In the genomic region with DNA sequence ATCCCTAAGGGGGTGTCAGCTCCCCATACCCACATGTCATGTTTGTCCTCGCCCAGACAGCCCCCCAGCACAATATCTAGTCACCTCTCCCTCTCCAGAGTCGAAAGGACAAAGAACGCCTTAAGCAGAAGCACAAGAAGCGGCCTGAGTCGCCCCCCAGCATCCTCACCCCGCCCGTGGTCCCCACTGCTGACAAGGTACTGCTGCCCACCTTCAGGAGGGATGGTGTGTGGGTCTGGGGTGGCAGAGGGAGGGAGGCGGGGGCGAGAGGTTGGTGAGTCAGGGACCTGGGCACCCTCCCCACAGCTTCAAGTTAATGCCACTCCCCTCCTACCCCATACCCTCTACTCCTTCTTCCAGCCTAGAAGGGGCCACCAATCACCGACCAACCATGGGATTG, we compare ENCODE assay signal across 13 cellular contexts. TPM values are rescaled to one million over a fixed set of nuclear protein-coding genes. Genes with fewer than 3 reads are reported as not detected.
A peak's percentile ranks its signal among the peaks of the same experiment; 100 is the strongest.
DNase-seq lines count a peak whose midpoint lies in the region; ATAC-seq, FAIRE-seq and TF ChIP-seq lines count a peak whose summit lies in the region.
"Had no signal": no experiment of that assay in that cellular context is flagged by ENCODE, and none has a peak within 500 bp of the region (broad histone marks: within the 10 kb centered on the region; RNA-seq: fewer than 3 reads in every experiment).

No MANE protein-coding gene starts in this region.

- FAIRE-seq in K562 (lab: Jason Lieb, UNC), result no peak

- intact Hi-C loops in heart left ventricle (cut with DNase I), result no loop called here
- intact Hi-C loops in IMR-90 (cut with micrococcal nuclease), result no loop called here
- intact Hi-C loops in K562 (cut with micrococcal nuclease), result no loop called here

- H3K36me3 ChIP-seq in right atrium auricular region (peaks cover 79% of the 10 kb centered on the region), heart left ventricle (peaks cover 0 to 100% (median 91%) of the 10 kb centered on the region in 9 donors), IMR-90 (ENCODE audit: control insufficient read depth, insufficient read depth, low read length) (peaks cover 71% of the 10 kb centered on the region), K562 (ENCODE audit: control insufficient read depth, insufficient read depth, low read length) (peaks cover 83% of the 10 kb centered on the region; the same call in 2 of the 3 replicates), skeletal muscle tissue (ENCODE audit: control insufficient read depth in 3 of 3, insufficient read depth in 3 of 3, low read length in 3 of 3) (peaks cover 70 to 71% (median 71%) of the 10 kb centered on the region in 3 donors)

- H2AK5ac ChIP-seq in IMR-90 (ENCODE audit: low read depth, low read length), result no peak overlapping the region

- CTCF ChIA-PET in IMR-90 (lab: Yijun Ruan, JAX), result no interaction called here
- CTCF ChIA-PET in K562 (lab: Yijun Ruan, JAX; ENCODE audit: low intra/inter-chr PET ratio), result no interaction called here

- TF ChIP-seq POLR2A in heart left ventricle (IDR thresholded peaks at IDR 0.05) (no peak), IMR-90 (IDR thresholded peaks at IDR 0.05; ENCODE audit: low read depth, low read length) (no peak), K562 (conservative IDR thresholded peaks at IDR 0.05) (no peak)

- dilution Hi-C loops in IMR-90 (cut with HindIII; ENCODE audit: low sequenced_read_pairs, unreplicated experiment), result no loop called here

- no peak overlapping the region for H3K4me2 ChIP-seq in IMR-90 (ENCODE audit: low read depth, low read length)
- H3K4me2 ChIP-seq in K562 (ENCODE audit: insufficient read depth, low read length), result no peak overlapping the region

- H2BK20ac ChIP-seq in IMR-90 (ENCODE audit: low read depth, low read length), result no peak overlapping the region

- no peak for TF ChIP-seq RAD21 in IMR-90 (IDR thresholded peaks at IDR 0.05; ENCODE audit: low read length)
- no peak for TF ChIP-seq RAD21 in K562 (CRISPR knock-in tag; conservative IDR thresholded peaks at IDR 0.05 in 1 of 2, IDR thresholded peaks at IDR 0.05 in 1 of 2)

- no peak overlapping the region for H2AK9ac ChIP-seq in IMR-90 (replicated peaks; ENCODE audit: low read depth, low read length, poor library complexity)

- H3K9me1 ChIP-seq in IMR-90 (ENCODE audit: insufficient read depth, low read length) (no peaks in the 10 kb centered on the region), K562 (ENCODE audit: control insufficient read depth, insufficient read depth, low read length) (peaks cover 4% of the 10 kb centered on the region)

- H2BK5ac ChIP-seq in IMR-90 (ENCODE audit: low read depth, low read length, poor library complexity, severe bottlenecking), result no peak overlapping the region

- H2AFZ ChIP-seq in IMR-90 (replicated peaks; ENCODE audit: low read length, poor library complexity) (peak overlapping the region; percentile 15), K562 (ENCODE audit: low read depth, low read length) (no peak overlapping the region)
- H2AFZ ChIP-seq: GM23338 had no signal

- H3K9ac ChIP-seq in IMR-90 (ENCODE audit: low read depth, low read length) (no peak overlapping the region), K562 (ENCODE audit: insufficient read depth in 1 of 2, low read depth in 2 of 2, low read length in 2 of 2) (peak overlapping the region in 1 of 2 experiments; percentile 83; a peak in 2 of 4 replicates), skeletal muscle tissue (ENCODE audit: low read depth in 1 of 3, low read length in 3 of 3) (peak overlapping the region in 1 of 3 donors; percentile 33)

- no peak overlapping the region for H2BK120ac ChIP-seq in IMR-90 (ENCODE audit: low read depth, low read length)

- H3K9me3 ChIP-seq in right atrium auricular region, result no peaks in the 10 kb centered on the region
- no peaks in the 10 kb centered on the region for H3K9me3 ChIP-seq in heart left ventricle
- no peaks in the 10 kb centered on the region for H3K9me3 ChIP-seq in IMR-90 (ENCODE audit: control insufficient read depth, insufficient read depth, low read length)
- no peaks in the 10 kb centered on the region for H3K9me3 ChIP-seq in K562 (replicated peaks; ENCODE audit: control insufficient read depth, insufficient read depth, low read depth, low read length)
- H3K9me3 ChIP-seq in skeletal muscle tissue (ENCODE audit: control insufficient read depth in 3 of 3, low read length in 3 of 3), result no peaks in the 10 kb centered on the region
- H3K9me3 ChIP-seq: SJCRH30 had no signal

- no peak overlapping the region for H3K23ac ChIP-seq in IMR-90 (ENCODE audit: low read depth, low read length)

- no peak overlapping the region for H4K8ac ChIP-seq in IMR-90 (ENCODE audit: low read depth in 2 of 2, low read length in 2 of 2)

- H3K4ac ChIP-seq in IMR-90 (ENCODE audit: low read depth, low read length), result no peak overlapping the region

- H3K79me1 ChIP-seq in IMR-90 (ENCODE audit: low read depth in 1 of 2, low read length in 2 of 2), result peaks cover 7 to 26% of the 10 kb centered on the region in 2 experiments; a peak in 3 of 4 replicates

- DNase-seq in right atrium auricular region (ENCODE audit: low spot score) (no peak), heart left ventricle (no peak), IMR-90 (no peak), K562 (ENCODE audit: extremely low read depth in 1 of 4, low spot score in 3 of 4) (no peak), NCI-H1417 (lab: John Stamatoyannopoulos, UW) (no peak)
- DNase-seq: DMS 273 treated with DMSO at 0.1 percent for 48 hours, NCI-H2029 treated with DMSO at 0.1 percent for 48 hours, NCI-H524, SJCRH30 had no signal

- peaks cover 12% of the 10 kb centered on the region; the same call in 1 of the 2 replicates for H4K20me1 ChIP-seq in IMR-90 (ENCODE audit: insufficient read depth, low read length)
- peaks cover 8% of the 10 kb centered on the region; the same call in 1 of the 2 replicates for H4K20me1 ChIP-seq in K562 (replicated peaks; ENCODE audit: control insufficient read depth, insufficient read depth, low read length)

- no peak overlapping the region for H4K91ac ChIP-seq in IMR-90 (ENCODE audit: insufficient read depth, low read depth, low read length)

- H3K4me3 ChIP-seq in right atrium auricular region, result no peak overlapping the region
- H3K4me3 ChIP-seq in heart left ventricle, result no peak overlapping the region
- H3K4me3 ChIP-seq in IMR-90 (ENCODE audit: insufficient read depth, low read depth, low read length), result no peak overlapping the region
- no peak overlapping the region for H3K4me3 ChIP-seq in K562
- H3K4me3 ChIP-seq in skeletal muscle tissue (ENCODE audit: low read length in 3 of 3), result no peak overlapping the region
- H3K4me3 ChIP-seq: GM23338, SJCRH30 had no signal

- no peak overlapping the region for H3K18ac ChIP-seq in IMR-90 (ENCODE audit: low read depth, low read length)

- no peak overlapping the region for H3K56ac ChIP-seq in IMR-90 (ENCODE audit: extremely low read depth, insufficient read depth, low read length)

- H3K14ac ChIP-seq in IMR-90 (replicated peaks; ENCODE audit: low read depth, low read length), result no peak overlapping the region

- H3K4me1 ChIP-seq in right atrium auricular region (peaks cover 0 to 41% of the 10 kb centered on the region in 2 donors), heart left ventricle (peaks cover 0 to 42% (median 13%) of the 10 kb centered on the region in 12 donors), IMR-90 (ENCODE audit: control insufficient read depth, insufficient read depth, low read length) (no peaks in the 10 kb centered on the region), K562 (replicated peaks in 1 of 2; ENCODE audit: control insufficient read depth in 2 of 2, insufficient read depth in 2 of 2, low read length in 2 of 2) (peaks cover 26 to 51% of the 10 kb centered on the region in 2 experiments), skeletal muscle tissue (ENCODE audit: control insufficient read depth in 3 of 3, insufficient read depth in 3 of 3, low read length in 3 of 3) (peaks cover 33 to 55% (median 45%) of the 10 kb centered on the region in 3 donors)

- TF ChIP-seq EP300 in K562 (IDR thresholded peaks at IDR 0.05; ENCODE audit: low read length), result no peak

- H3K27me3 ChIP-seq in right atrium auricular region (no peaks in the 10 kb centered on the region), heart left ventricle (no peaks in the 10 kb centered on the region), IMR-90 (ENCODE audit: control insufficient read depth, insufficient read depth, low read length) (no peaks in the 10 kb centered on the region), K562 (ENCODE audit: control insufficient read depth in 2 of 2, insufficient read depth in 2 of 2, low read length in 2 of 2) (no peaks in the 10 kb centered on the region), skeletal muscle tissue (ENCODE audit: control insufficient read depth in 3 of 3, insufficient read depth in 3 of 3, low read length in 3 of 3) (no peaks in the 10 kb centered on the region)
- H3K27me3 ChIP-seq: SJCRH30 had no signal

- H3K27ac ChIP-seq in right atrium auricular region (peak overlapping the region; percentile 53 to 86), heart left ventricle (peak overlapping the region in 2 of 12 donors; percentile 55 to 64), IMR-90 (ENCODE audit: insufficient read depth, low read length) (no peak overlapping the region), K562 (ENCODE audit: extremely low read depth, low read depth, low read length) (no peak overlapping the region), skeletal muscle tissue (ENCODE audit: low read depth, low read length) (peak overlapping the region; percentile 38)
- H3K27ac ChIP-seq: SJCRH30 had no signal

- H4K5ac ChIP-seq in IMR-90 (ENCODE audit: low read depth, low read length), result no peak overlapping the region

- no peak overlapping the region for H2BK15ac ChIP-seq in IMR-90 (ENCODE audit: low read depth, low read length)

- in situ Hi-C loops in IMR-90 (cut with MboI; ENCODE audit: low sequenced_read_pairs), result no loop called here
- in situ Hi-C loops in K562 (cut with MboI), result no loop called here

- H3K79me2 ChIP-seq in K562 (ENCODE audit: control insufficient read depth, insufficient read depth, low read length), result peaks cover 5% of the 10 kb centered on the region; the same call in 1 of the 3 replicates

- ATAC-seq in heart left ventricle (no peak), IMR-90 (ENCODE audit: low read depth) (no peak), K562 (no peak), GM18868 (IDR thresholded peaks at IDR 0.05; ENCODE audit: unreplicated experiment) (no peak)

- TF ChIP-seq CTCF in right atrium auricular region (IDR thresholded peaks at IDR 0.05), result no peak
- TF ChIP-seq CTCF in heart left ventricle (IDR thresholded peaks at IDR 0.05), result no peak
- no peak for TF ChIP-seq CTCF in IMR-90 (conservative IDR thresholded peaks at IDR 0.05; ENCODE audit: low read depth, low read length)
- no peak for TF ChIP-seq CTCF in K562 (IDR thresholded peaks at IDR 0.05 in 2 of 3, conservative IDR thresholded peaks at IDR 0.05 in 1 of 3; ENCODE audit: insufficient read depth in 2 of 3, low read depth in 1 of 3, low read length in 3 of 3)

- no TSS peak for BruUV-seq in IMR-90 (replicated peaks; lab: Mats Ljungman, UMichigan)
- BruUV-seq in K562 (replicated peaks; lab: Mats Ljungman, UMichigan), result no TSS peak

- WGBS in heart left ventricle, 4 donors, result 88 to 93% (median 90%) methylated on average over 10 of the region's 10 CpGs
- WGBS in IMR-90 (ENCODE audit: extremely low coverage in 2 of 2, insufficient read length in 1 of 2), 2 experiments, result no CpG with 5 or more reads among the region's 10 CpGs
- WGBS in K562 (ENCODE audit: insufficient coverage, low coverage, missing lambda C conversion rate), result 89% methylated on average over 4 of the region's 10 CpGs

- POLR2A ChIA-PET in IMR-90 (lab: Charles Lee; ENCODE audit: unreplicated experiment), result no interaction called here
- POLR2A ChIA-PET in K562 (lab: Yijun Ruan, JAX), result interaction anchor here (1.0 to 2.6 kb wide), 2 partner anchors 11 to 16 kb away, joined by 3 to 15 read pairs; no protein-coding TSS in a partner anchor

RNA-seq across cellular contexts. Expression of a gene that starts 7.5 kb away (rescaled TPM):
- total RNA-seq in right atrium auricular region (10 to 100 TPM; 38.6 to 71.6 TPM), heart left ventricle (10 to 100 TPM; 43.6 to 91.3 (median 68.3) TPM), IMR-90 (2012; rRNA removed) (7.2 and 7.5 TPM in 2 replicates), K562 (2014; rRNA removed) (31.4 and 34.9 TPM in 2 replicates), K562 (2014; rRNA removed; fragmentation: Illumina TruSeq; extraction: Trizol) (17.4 and 18.4 TPM in 2 replicates), K562 (2015; rRNA removed; fragmentation: Illumina TruSeq; extraction: Trizol) (22.7 and 23.6 TPM in 2 replicates), K562 (2021) (61.3 and 71.7 TPM in 2 replicates), skeletal muscle tissue (16.2 TPM)
- polyA plus RNA-seq in heart left ventricle (10 to 100 TPM; 35.2 to 71.1 TPM), IMR-90 (2012; rRNA removed) (21.2 and 22.7 TPM in 2 replicates), K562 (2011; rRNA removed) (30.0 and 30.6 TPM in 2 replicates), K562 (2014; fragmentation: Illumina TruSeq; extraction: Trizol) (30.2 and 33.4 TPM in 2 replicates), K562 (2014; fragmentation: Nextera tagmentation; extraction: Ambion mirVana) (1 to 10 TPM; 3.1 to 3.4 TPM), K562 (2014; rRNA removed) (47.8 and 55.0 TPM in 2 replicates)
- polyA plus RNA-seq in IMR-90 (2012; cell fraction: cytosol; rRNA removed), result 6.7 and 12.1 TPM in 2 replicates
- polyA plus RNA-seq in IMR-90 (2012; cell fraction: nucleus; rRNA removed; ENCODE audit: low replicate concordance), result 94.6 and 103 TPM in 2 replicates
- total RNA-seq in K562 (2011; cell fraction: chromatin; rRNA removed; ENCODE audit: low replicate concordance), result 330 and 658 TPM in 2 replicates
- total RNA-seq in K562 (2011; cell fraction: nucleolus; rRNA removed), result 248 and 270 TPM in 2 replicates
- 297 and 366 TPM in 2 replicates for total RNA-seq in K562 (2011; cell fraction: nucleoplasm; rRNA removed)
- polyA plus RNA-seq in K562 (2011; cell fraction: cytosol; rRNA removed), result 11.8 and 25.6 TPM in 2 replicates
- polyA plus RNA-seq in K562 (2011; cell fraction: nucleus; rRNA removed), result 127 and 214 TPM in 2 replicates
- polyA plus RNA-seq in K562 (2012), result 36.2 and 46.8 TPM in 2 replicates
- polyA minus RNA-seq in K562 (2011; rRNA and poly(A)+ RNA removed), result 20.1 and 32.9 TPM in 2 replicates
- 13.9 and 19.0 TPM in 2 replicates for polyA minus RNA-seq in K562 (2011; cell fraction: cytosol; rRNA and poly(A)+ RNA removed)
- 52.0 and 68.0 TPM in 2 replicates for polyA minus RNA-seq in K562 (2011; cell fraction: nucleus; rRNA and poly(A)+ RNA removed)

RNA-seq across cellular contexts. Expression of a gene that starts 17.5 kb away (rescaled TPM):
- total RNA-seq in right atrium auricular region (10 to 100 TPM; 17.2 to 20.0 TPM), heart left ventricle (10 to 100 TPM; 21.2 to 80.3 (median 65.4) TPM), IMR-90 (2012; rRNA removed) (1.3 and 1.4 TPM in 2 replicates), K562 (2014; rRNA removed) (21.7 and 29.6 TPM in 2 replicates), K562 (2014; rRNA removed; fragmentation: Illumina TruSeq; extraction: Trizol) (7.2 and 11.7 TPM in 2 replicates), K562 (2015; rRNA removed; fragmentation: Illumina TruSeq; extraction: Trizol) (15.6 and 15.7 TPM in 2 replicates), K562 (2021) (60.7 and 78.7 TPM in 2 replicates), skeletal muscle tissue (3.1 TPM)
- polyA plus RNA-seq in heart left ventricle (10 to 100 TPM; 61.4 to 65.1 TPM), IMR-90 (2012; rRNA removed) (14.1 and 20.3 TPM in 2 replicates), K562 (2011; rRNA removed) (13.0 and 20.5 TPM in 2 replicates), K562 (2014; fragmentation: Illumina TruSeq; extraction: Trizol) (15.0 and 29.4 TPM in 2 replicates), K562 (2014; fragmentation: Nextera tagmentation; extraction: Ambion mirVana) (10 to 100 TPM in 1 of 2 experiments, 1 to 10 TPM in 1; 5.0 to 10.7 TPM), K562 (2014; rRNA removed) (38.9 and 57.5 TPM in 2 replicates)
- polyA plus RNA-seq in IMR-90 (2012; cell fraction: cytosol; rRNA removed), result 5.4 and 10.6 TPM in 2 replicates
- polyA plus RNA-seq in IMR-90 (2012; cell fraction: nucleus; rRNA removed; ENCODE audit: low replicate concordance), result 2.6 and 4.6 TPM in 2 replicates
- 5.3 and 11.2 TPM in 2 replicates for total RNA-seq in K562 (2011; cell fraction: chromatin; rRNA removed; ENCODE audit: low replicate concordance)
- total RNA-seq in K562 (2011; cell fraction: nucleolus; rRNA removed), result 8.9 and 9.2 TPM in 2 replicates
- 10.9 and 12.7 TPM in 2 replicates for total RNA-seq in K562 (2011; cell fraction: nucleoplasm; rRNA removed)
- polyA plus RNA-seq in K562 (2011; cell fraction: cytosol; rRNA removed), result 7.8 and 30.3 TPM in 2 replicates
- 6.0 and 11.9 TPM in 2 replicates for polyA plus RNA-seq in K562 (2011; cell fraction: nucleus; rRNA removed)
- polyA plus RNA-seq in K562 (2012), result 25.2 and 31.6 TPM in 2 replicates
- 2.4 and 3.5 TPM in 2 replicates for polyA minus RNA-seq in K562 (2011; rRNA and poly(A)+ RNA removed)
- 4.8 and 12.4 TPM in 2 replicates for polyA minus RNA-seq in K562 (2011; cell fraction: cytosol; rRNA and poly(A)+ RNA removed)
- polyA minus RNA-seq in K562 (2011; cell fraction: nucleus; rRNA and poly(A)+ RNA removed), result 2.6 and 3.9 TPM in 2 replicates

RNA-seq across cellular contexts. Expression of a gene that starts 35.5 kb away (rescaled TPM):
- total RNA-seq in right atrium auricular region, result 10 to 100 TPM in 1 of 2 donors, 1 to 10 TPM in 1; 5.9 to 12.1 TPM
- 10 to 100 TPM in 7 of 9 donors, 1 to 10 TPM in 2; 3.8 to 26.3 (median 21.9) TPM for total RNA-seq in heart left ventricle
- 10 to 100 TPM; 16.5 to 33.6 TPM for polyA plus RNA-seq in heart left ventricle
- 1.1 and 1.4 TPM in 2 replicates for total RNA-seq in IMR-90 (2012; rRNA removed)
- polyA plus RNA-seq in IMR-90 (2012; rRNA removed), result 18.2 and 27.8 TPM in 2 replicates
- polyA plus RNA-seq in IMR-90 (2012; cell fraction: cytosol; rRNA removed), result 17.3 and 39.2 TPM in 2 replicates
- polyA plus RNA-seq in IMR-90 (2012; cell fraction: nucleus; rRNA removed; ENCODE audit: low replicate concordance), result 30.3 and 77.5 TPM in 2 replicates
- total RNA-seq in K562 (2011; cell fraction: chromatin; rRNA removed; ENCODE audit: low replicate concordance), result 12.2 and 22.3 TPM in 2 replicates
- 14.2 and 14.7 TPM in 2 replicates for total RNA-seq in K562 (2011; cell fraction: nucleolus; rRNA removed)
- 12.9 and 19.9 TPM in 2 replicates for total RNA-seq in K562 (2011; cell fraction: nucleoplasm; rRNA removed)
- 6.6 and 8.3 TPM in 2 replicates for total RNA-seq in K562 (2014; rRNA removed)
- 3.0 and 3.7 TPM in 2 replicates for total RNA-seq in K562 (2014; rRNA removed; fragmentation: Illumina TruSeq; extraction: Trizol)
- total RNA-seq in K562 (2015; rRNA removed; fragmentation: Illumina TruSeq; extraction: Trizol), result 4.0 and 5.1 TPM in 2 replicates
- 33.4 and 33.7 TPM in 2 replicates for total RNA-seq in K562 (2021)
- polyA plus RNA-seq in K562 (2011; rRNA removed), result 5.9 and 7.0 TPM in 2 replicates
- 7.1 and 19.3 TPM in 2 replicates for polyA plus RNA-seq in K562 (2011; cell fraction: cytosol; rRNA removed)
- 12.9 and 33.2 TPM in 2 replicates for polyA plus RNA-seq in K562 (2011; cell fraction: nucleus; rRNA removed)
- polyA plus RNA-seq in K562 (2012), result 22.2 and 28.1 TPM in 2 replicates
- polyA plus RNA-seq in K562 (2014; fragmentation: Illumina TruSeq; extraction: Trizol), result 14.0 and 17.8 TPM in 2 replicates
- polyA plus RNA-seq in K562 (2014; fragmentation: Nextera tagmentation; extraction: Ambion mirVana), result 1 to 10 TPM; 1.3 to 1.4 TPM
- polyA plus RNA-seq in K562 (2014; rRNA removed), result 17.1 and 20.3 TPM in 2 replicates
- 4.2 and 5.7 TPM in 2 replicates for polyA minus RNA-seq in K562 (2011; rRNA and poly(A)+ RNA removed)
- 12.4 and 18.0 TPM in 2 replicates for polyA minus RNA-seq in K562 (2011; cell fraction: cytosol; rRNA and poly(A)+ RNA removed)
- 3.0 and 5.5 TPM in 2 replicates for polyA minus RNA-seq in K562 (2011; cell fraction: nucleus; rRNA and poly(A)+ RNA removed)
- total RNA-seq in skeletal muscle tissue, result 3.1 TPM
- total RNA-seq: B cell had no signal

RNA-seq across cellular contexts. Expression of a gene that starts 37.8 kb away (rescaled TPM):
- total RNA-seq in right atrium auricular region, result 1 to 10 TPM in 1 of 2 donors, under 1 TPM in 1; 0.70 to 3.1 TPM
- 1 to 10 TPM in 4 of 9 donors, under 1 TPM in 5; 0.25 to 1.6 (median 0.94) TPM for total RNA-seq in heart left ventricle
- 1 to 10 TPM in 1 of 2 donors, under 1 TPM in 1; 0.88 to 3.1 TPM for polyA plus RNA-seq in heart left ventricle
- 0.28 and 0.36 TPM in 2 replicates for total RNA-seq in IMR-90 (2012; rRNA removed)
- polyA plus RNA-seq in IMR-90 (2012; rRNA removed), result 0.80 and 0.82 TPM in 2 replicates
- polyA plus RNA-seq in IMR-90 (2012; cell fraction: cytosol; rRNA removed), result 0.77 and 0.79 TPM in 2 replicates
- 0.49 and 0.57 TPM in 2 replicates for polyA plus RNA-seq in IMR-90 (2012; cell fraction: nucleus; rRNA removed; ENCODE audit: low replicate concordance)
- total RNA-seq in K562 (2011; cell fraction: chromatin; rRNA removed; ENCODE audit: low replicate concordance), result 1.5 and 3.4 TPM in 2 replicates
- 3.6 and 4.3 TPM in 2 replicates for total RNA-seq in K562 (2011; cell fraction: nucleolus; rRNA removed)
- total RNA-seq in K562 (2011; cell fraction: nucleoplasm; rRNA removed), result 2.3 and 3.1 TPM in 2 replicates
- total RNA-seq in K562 (2014; rRNA removed), result 5.9 and 7.3 TPM in 2 replicates
- total RNA-seq in K562 (2014; rRNA removed; fragmentation: Illumina TruSeq; extraction: Trizol), result 4.3 and 4.6 TPM in 2 replicates
- total RNA-seq in K562 (2015; rRNA removed; fragmentation: Illumina TruSeq; extraction: Trizol), result 3.7 and 3.8 TPM in 2 replicates
- total RNA-seq in K562 (2021), result 9.4 and 10.6 TPM in 2 replicates
- polyA plus RNA-seq in K562 (2011; rRNA removed), result 1.3 and 3.0 TPM in 2 replicates
- polyA plus RNA-seq in K562 (2011; cell fraction: cytosol; rRNA removed), result 1.4 and 5.8 TPM in 2 replicates
- 1.4 and 3.2 TPM in 2 replicates for polyA plus RNA-seq in K562 (2011; cell fraction: nucleus; rRNA removed)
- polyA plus RNA-seq in K562 (2012), result 2.6 and 6.0 TPM in 2 replicates
- 4.3 and 4.7 TPM in 2 replicates for polyA plus RNA-seq in K562 (2014; fragmentation: Illumina TruSeq; extraction: Trizol)
- under 1 TPM; 0.41 to 0.62 TPM for polyA plus RNA-seq in K562 (2014; fragmentation: Nextera tagmentation; extraction: Ambion mirVana)
- 5.0 and 5.2 TPM in 2 replicates for polyA plus RNA-seq in K562 (2014; rRNA removed)
- 2.1 and 3.9 TPM in 2 replicates for polyA minus RNA-seq in K562 (2011; rRNA and poly(A)+ RNA removed)
- 2.0 and 4.8 TPM in 2 replicates for polyA minus RNA-seq in K562 (2011; cell fraction: cytosol; rRNA and poly(A)+ RNA removed)
- polyA minus RNA-seq in K562 (2011; cell fraction: nucleus; rRNA and poly(A)+ RNA removed), result 1.8 and 2.3 TPM in 2 replicates
- 0.52 TPM for total RNA-seq in skeletal muscle tissue

RNA-seq across cellular contexts. Expression of a gene that starts 39.9 kb away (rescaled TPM):
- total RNA-seq in right atrium auricular region, result 100 to 1,000 TPM; 185 to 200 TPM
- total RNA-seq in heart left ventricle, result 100 to 1,000 TPM; 145 to 305 (median 194) TPM
- polyA plus RNA-seq in heart left ventricle, result 100 to 1,000 TPM; 298 to 304 TPM
- total RNA-seq in IMR-90 (2012; rRNA removed), result 510 and 828 TPM in 2 replicates
- 480 and 525 TPM in 2 replicates for polyA plus RNA-seq in IMR-90 (2012; rRNA removed)
- polyA plus RNA-seq in IMR-90 (2012; cell fraction: cytosol; rRNA removed), result 600 and 763 TPM in 2 replicates
- 201 and 228 TPM in 2 replicates for polyA plus RNA-seq in IMR-90 (2012; cell fraction: nucleus; rRNA removed; ENCODE audit: low replicate concordance)
- total RNA-seq in K562 (2011; cell fraction: chromatin; rRNA removed; ENCODE audit: low replicate concordance), result 28.6 and 81.3 TPM in 2 replicates
- total RNA-seq in K562 (2011; cell fraction: nucleolus; rRNA removed), result 130 and 156 TPM in 2 replicates
- 96.8 and 111 TPM in 2 replicates for total RNA-seq in K562 (2011; cell fraction: nucleoplasm; rRNA removed)
- 509 and 525 TPM in 2 replicates for total RNA-seq in K562 (2014; rRNA removed)
- 498 and 574 TPM in 2 replicates for total RNA-seq in K562 (2014; rRNA removed; fragmentation: Illumina TruSeq; extraction: Trizol)
- 469 and 476 TPM in 2 replicates for total RNA-seq in K562 (2015; rRNA removed; fragmentation: Illumina TruSeq; extraction: Trizol)
- 460 and 522 TPM in 2 replicates for total RNA-seq in K562 (2021)
- 331 and 538 TPM in 2 replicates for polyA plus RNA-seq in K562 (2011; rRNA removed)
- polyA plus RNA-seq in K562 (2011; cell fraction: cytosol; rRNA removed), result 662 and 1,258 TPM in 2 replicates
- 149 and 186 TPM in 2 replicates for polyA plus RNA-seq in K562 (2011; cell fraction: nucleus; rRNA removed)
- polyA plus RNA-seq in K562 (2012), result 361 and 450 TPM in 2 replicates
- 538 and 584 TPM in 2 replicates for polyA plus RNA-seq in K562 (2014; fragmentation: Illumina TruSeq; extraction: Trizol)
- polyA plus RNA-seq in K562 (2014; fragmentation: Nextera tagmentation; extraction: Ambion mirVana), result 1,000 to 10,000 TPM; 2,413 to 2,775 TPM
- polyA plus RNA-seq in K562 (2014; rRNA removed), result 729 and 824 TPM in 2 replicates
- polyA minus RNA-seq in K562 (2011; rRNA and poly(A)+ RNA removed), result 209 and 374 TPM in 2 replicates
- 99.7 and 217 TPM in 2 replicates for polyA minus RNA-seq in K562 (2011; cell fraction: cytosol; rRNA and poly(A)+ RNA removed)
- polyA minus RNA-seq in K562 (2011; cell fraction: nucleus; rRNA and poly(A)+ RNA removed), result 36.3 and 46.2 TPM in 2 replicates
- 156 TPM for total RNA-seq in skeletal muscle tissue

Comparison
In these comparisons a context has a peak if more than half of its experiments do, and no peak if none do; other contexts are left out.
1. H3K27ac ChIP-seq: peak in right atrium auricular region (2 of 2) and skeletal muscle tissue (single experiment); none in IMR-90 (single experiment) and K562 (single experiment).